ENCODE assay signal across 21 cellular contexts in genomic region chr4:79181190-79181589, GRCh38.
DNase-seq lines count a peak whose midpoint lies in the region; ATAC-seq, FAIRE-seq and TF ChIP-seq lines count a peak whose summit lies in the region.
"Had no signal": no experiment of that assay in that cellular context is flagged by ENCODE, and none has a peak within 500 bp of the region (broad histone marks: within the 10 kb centered on the region; RNA-seq: fewer than 3 reads in every experiment).

No MANE protein-coding gene starts in this region.

- H3K36me3 ChIP-seq in GM12878 (ENCODE audit: control insufficient read depth in 2 of 2, insufficient read depth in 2 of 2, low read length in 1 of 2) = no peaks in the 10 kb centered on the region
- no peaks in the 10 kb centered on the region for H3K36me3 ChIP-seq in left lung

- no peak overlapping the region for H3K4me2 ChIP-seq in GM12878 (ENCODE audit: control insufficient read depth, insufficient read depth)
- H3K4me2 ChIP-seq: SK-N-SH had no signal

- peak overlapping the region; percentile 10; the same call in 1 of the 2 replicates for H2AFZ ChIP-seq in GM12878 (ENCODE audit: control insufficient read depth, low read depth, low read length)

- WGBS in GM12878 (ENCODE audit: insufficient coverage, insufficient replicate concordance, low lambda C conversion rate, missing lambda C conversion rate) = 80% methylated on average over 7 of the region's 7 CpGs

- TF ChIP-seq EP300 in GM12878 (IDR thresholded peaks at IDR 0.05; ENCODE audit: borderline replicate concordance in 1 of 2, control insufficient read depth in 1 of 2, low read depth in 2 of 2, low read length in 2 of 2) = no peak

- POLR2A ChIA-PET in GM12878 (lab: Charles Lee) = no interaction called here

- peak; percentile 10 for DNase-seq in ELR (ENCODE audit: low read depth)
- DNase-seq in GM12878 (ENCODE audit: low read depth, low spot score) = no peak
- DNase-seq in left colon = peak; percentile 10 to 19
- no peak for DNase-seq in NCI-H1105 (lab: John Stamatoyannopoulos, UW)
- no peak for DNase-seq in left lung
- no peak for DNase-seq in stimulated activated CD4-positive, alpha-beta T cell treated with anti-CD3 and anti-CD28 coated beads, Interleukin-1b, Interleukin-23, amount 100 ng/mL, for 48 hours
- DNase-seq: CD4-positive, CD25-positive, alpha-beta regulatory T cell; COR-L47; DMS153; EL; H9; Kasumi-1; NCI-H1092 treated with DMSO at 0.1 percent for 48 hours; NCI-H2081; NCI-H510A; NCI-H748 treated with DMSO at 0.1 percent for 48 hours; Right ventricle myocardium superior; SK-N-SH; T-cell had no signal

- FAIRE-seq in GM12878 (lab: Jason Lieb, UNC) = no peak
- FAIRE-seq: RCC 7860 had no signal

- in situ Hi-C loops in GM12878 (cut with MboI) = no loop called here

- no peaks in the 10 kb centered on the region for H4K20me1 ChIP-seq in GM12878 (ENCODE audit: control insufficient read depth, insufficient read depth)

- H3K27me3 ChIP-seq in GM12878 (replicated peaks in 1 of 2; ENCODE audit: control insufficient read depth in 2 of 2, insufficient read depth in 2 of 2, low read length in 1 of 2) (no peaks in the 10 kb centered on the region), left lung (no peaks in the 10 kb centered on the region)

- intact Hi-C loops in GM12878 (cut with micrococcal nuclease; ENCODE audit: unreplicated experiment) = no loop called here
- intact Hi-C loops in left colon (cut with DNase I, micrococcal nuclease) = no loop called here
- intact Hi-C loops in left lung (cut with DNase I) = no loop called here

- RAD21 ChIA-PET in GM12878 (lab: Charles Lee; ENCODE audit: unreplicated experiment) = interaction anchor here (0.7 to 1.5 kb wide), 4 partner anchors 16 to 139 kb away, joined by 3 to 6 read pairs (median 4); no protein-coding TSS in a partner anchor

- no TSS peak for BruUV-seq in GM12878 (replicated peaks; lab: Mats Ljungman, UMichigan)

- no peak overlapping the region for H3K9ac ChIP-seq in GM12878 (ENCODE audit: control insufficient read depth, insufficient read depth, low read length)
- H3K9ac ChIP-seq: SK-N-SH had no signal

- no peak overlapping the region for H3K27ac ChIP-seq in GM12878 (ENCODE audit: control insufficient read depth, insufficient read depth)
- no peak overlapping the region for H3K27ac ChIP-seq in left lung

- H3K9me3 ChIP-seq in GM12878 (replicated peaks; ENCODE audit: control insufficient read depth, insufficient read depth, low read length) (no peaks in the 10 kb centered on the region), left lung (no peaks in the 10 kb centered on the region)
- H3K9me3 ChIP-seq: SK-N-SH had no signal

- CTCF ChIA-PET in GM12878 (lab: Yijun Ruan, JAX) = interaction anchor here (1.8 kb wide), 1 partner anchor 16 kb away, joined by 5 read pairs; no protein-coding TSS in a partner anchor

- TF ChIP-seq POLR2A in GM12878 (IDR thresholded peaks at IDR 0.05; ENCODE audit: low read depth, low read length) = no peak

- TF ChIP-seq CTCF in GM12878 (IDR thresholded peaks at IDR 0.05 in 2 of 3, conservative IDR thresholded peaks at IDR 0.05 in 1 of 3; ENCODE audit: control insufficient read depth in 2 of 3, extremely low read depth in 1 of 3, insufficient read depth in 1 of 3, low read depth in 3 of 3, low read length in 3 of 3) (no peak), left lung (IDR thresholded peaks at IDR 0.05) (no peak)

- SMC1A ChIA-PET in GM12878 (lab: Charles Lee; ENCODE audit: uncharacterized antibody, unreplicated experiment) = interaction anchor here (0.6 to 2.2 kb wide), 6 partner anchors 36 to 135 kb away, joined by 3 to 7 read pairs (median 4); no protein-coding TSS in a partner anchor

- no peak for ATAC-seq in GM12878
- ATAC-seq in left colon = peak; percentile 71
- no peak for ATAC-seq in left lung
- ATAC-seq in GM18861 (IDR thresholded peaks at IDR 0.05; ENCODE audit: unreplicated experiment) = no peak
- ATAC-seq: T-cell had no signal

- H3K79me2 ChIP-seq in GM12878 (ENCODE audit: control insufficient read depth, insufficient read depth, low read length) = no peaks in the 10 kb centered on the region

- no peak overlapping the region for H3K4me3 ChIP-seq in GM12878
- H3K4me3 ChIP-seq in left lung = no peak overlapping the region

- H3K4me1 ChIP-seq in GM12878 (ENCODE audit: control insufficient read depth, insufficient read depth, low read length) (no peaks in the 10 kb centered on the region), left lung (no peaks in the 10 kb centered on the region)

- no peak for TF ChIP-seq RAD21 in GM12878 (IDR thresholded peaks at IDR 0.05; ENCODE audit: insufficient read depth, low read depth, low read length)

TF ChIP-seq in GM12878, 131 proteins besides CTCF, POLR2A, EP300 and RAD21:
- TF ChIP-seq RCOR1 (conservative IDR thresholded peaks at IDR 0.05; ENCODE audit: low read depth, low read length) (no peak), HDGF (IDR thresholded peaks at IDR 0.05) (no peak), KDM1A (IDR thresholded peaks at IDR 0.05; ENCODE audit: borderline replicate concordance) (no peak), HDAC6 (IDR thresholded peaks at IDR 0.05; ENCODE audit: unreplicated experiment) (no peak), MLLT1 (IDR thresholded peaks at IDR 0.05) (no peak), BRCA1 (IDR thresholded peaks at IDR 0.05; ENCODE audit: low read depth, low read length) (no peak), USF2 (IDR thresholded peaks at IDR 0.05; ENCODE audit: borderline replicate concordance, low read depth, low read length) (no peak), TBL1XR1 (IDR thresholded peaks at IDR 0.05; ENCODE audit: low read depth, low read length) (no peak)

Comparison
In these comparisons a context has a peak if more than half of its experiments do, and no peak if none do; other contexts are left out.
1. DNase-seq: peak in ELR (single experiment) and left colon (2 of 2); none in GM12878 (single experiment), NCI-H1105 (single experiment), left lung (0 of 2) and stimulated activated CD4-positive, alpha-beta T cell treated with anti-CD3 and anti-CD28 coated beads, Interleukin-1b, Interleukin-23, amount 100 ng/mL, for 48 hours (single experiment).